13 cellular contexts compared by ENCODE assay signal in genomic region chr6:15433517-15433874, GRCh38.
DNase-seq lines count a peak whose midpoint lies in the region; ATAC-seq lines count a peak whose summit lies in the region.
"Had no signal": no experiment of that assay in that cellular context is flagged by ENCODE, and none has a peak within 500 bp of the region (broad histone marks: within the 10 kb centered on the region; RNA-seq: fewer than 3 reads in every experiment).

No MANE protein-coding gene starts in this region.

- peak overlapping the region; percentile 59 for H3K27ac Mint-ChIP-seq in activated naive CD4-positive, alpha-beta T cell treated with anti-CD3 and anti-CD28 coated beads, Interleukin-2, amount 50 U/mL, for 24 hours
- peak overlapping the region; percentile 19 to 62 for H3K27ac Mint-ChIP-seq in T-cell
- peak overlapping the region in 1 of 2 donors; percentile 57 for H3K27ac Mint-ChIP-seq in effector memory CD8-positive, alpha-beta T cell
- peak overlapping the region; percentile 87 to 92 for H3K27ac Mint-ChIP-seq in stimulated activated naive CD8-positive, alpha-beta T cell treated with anti-CD3 and anti-CD28 coated beads, Interleukin-15, amount 100 ng/mL, for 72 hours

- CTCF ChIA-PET in T-cell (lab: Charles Lee) = interaction anchor here in 1 of 2 donors (1.0 kb wide), 1 partner anchor 28 kb away, joined by 3 read pairs; no protein-coding TSS in a partner anchor

- DNase-seq in activated naive CD4-positive, alpha-beta T cell (lab: John Stamatoyannopoulos, UW) = no peak
- DNase-seq in T-cell (no peak), NCI-H1105 (lab: John Stamatoyannopoulos, UW) (no peak), 8988T (no peak), cerebellum (ENCODE audit: low spot score) (no peak)
- no peak for DNase-seq in effector memory CD8-positive, alpha-beta T cell
- DNase-seq in stimulated activated naive CD8-positive, alpha-beta T cell treated with anti-CD3 and anti-CD28 coated beads, Interleukin-15, amount 100 ng/mL, for 72 hours = no peak
- DNase-seq: activated CD4-positive, CD25-positive, alpha-beta regulatory T cell treated with anti-CD3 and anti-CD28 coated beads, Interleukin-2, amount 50 U/mL, for 72 hours; activated effector memory CD4-positive, alpha-beta T cell treated with anti-CD3 and anti-CD28 coated beads, Interleukin-2, amount 50 U/mL, for 16 hours; GM23248; MV-4-11; tibial artery had no signal

- no peak for ATAC-seq in T-cell (replicated peaks in 1 of 4)
- no peak for ATAC-seq in effector memory CD8-positive, alpha-beta T cell (replicated peaks)
- no peak for ATAC-seq in stimulated activated naive CD8-positive, alpha-beta T cell treated with anti-CD3 and anti-CD28 coated beads, Interleukin-15, amount 100 ng/mL, for 72 hours

- H3K27me3 Mint-ChIP-seq in activated naive CD4-positive, alpha-beta T cell treated with anti-CD3 and anti-CD28 coated beads, Interleukin-2, amount 50 U/mL, for 24 hours = no peaks in the 10 kb centered on the region
- no peaks in the 10 kb centered on the region for H3K27me3 Mint-ChIP-seq in T-cell
- no peaks in the 10 kb centered on the region for H3K27me3 Mint-ChIP-seq in effector memory CD8-positive, alpha-beta T cell
- H3K27me3 Mint-ChIP-seq in stimulated activated naive CD8-positive, alpha-beta T cell treated with anti-CD3 and anti-CD28 coated beads, Interleukin-15, amount 100 ng/mL, for 72 hours = no peaks in the 10 kb centered on the region

- peaks cover 95% of the 10 kb centered on the region for H3K4me1 Mint-ChIP-seq in activated naive CD4-positive, alpha-beta T cell treated with anti-CD3 and anti-CD28 coated beads, Interleukin-2, amount 50 U/mL, for 24 hours
- H3K4me1 Mint-ChIP-seq in T-cell = peaks cover 84 to 92% (median 91%) of the 10 kb centered on the region in 3 donors
- peaks cover 56 to 76% of the 10 kb centered on the region in 2 donors for H3K4me1 Mint-ChIP-seq in effector memory CD8-positive, alpha-beta T cell (ENCODE audit: low read depth in 2 of 2)
- peaks cover 96% of the 10 kb centered on the region for H3K4me1 Mint-ChIP-seq in stimulated activated naive CD8-positive, alpha-beta T cell treated with anti-CD3 and anti-CD28 coated beads, Interleukin-15, amount 100 ng/mL, for 72 hours

- peaks cover 4% of the 10 kb centered on the region for H3K36me3 Mint-ChIP-seq in activated naive CD4-positive, alpha-beta T cell treated with anti-CD3 and anti-CD28 coated beads, Interleukin-2, amount 50 U/mL, for 24 hours
- peaks cover 6% of the 10 kb centered on the region for H3K36me3 Mint-ChIP-seq in T-cell
- H3K36me3 Mint-ChIP-seq in effector memory CD8-positive, alpha-beta T cell (ENCODE audit: insufficient read depth) = peaks cover 7% of the 10 kb centered on the region

- H3K9me3 Mint-ChIP-seq in activated naive CD4-positive, alpha-beta T cell treated with anti-CD3 and anti-CD28 coated beads, Interleukin-2, amount 50 U/mL, for 24 hours = no peaks in the 10 kb centered on the region
- H3K9me3 Mint-ChIP-seq in T-cell = no peaks in the 10 kb centered on the region
- no peaks in the 10 kb centered on the region for H3K9me3 Mint-ChIP-seq in effector memory CD8-positive, alpha-beta T cell
- peaks cover 3 to 9% of the 10 kb centered on the region in 2 donors for H3K9me3 Mint-ChIP-seq in stimulated activated naive CD8-positive, alpha-beta T cell treated with anti-CD3 and anti-CD28 coated beads, Interleukin-15, amount 100 ng/mL, for 72 hours

- POLR2A ChIA-PET in T-cell (lab: Charles Lee) = no interaction called here

- H3K4me3 Mint-ChIP-seq in activated naive CD4-positive, alpha-beta T cell treated with anti-CD3 and anti-CD28 coated beads, Interleukin-2, amount 50 U/mL, for 24 hours = peak overlapping the region; percentile 67
- peak overlapping the region in 2 of 3 donors; percentile 37 to 50 for H3K4me3 Mint-ChIP-seq in T-cell
- H3K4me3 Mint-ChIP-seq in effector memory CD8-positive, alpha-beta T cell = peak overlapping the region; percentile 17 to 60
- peak overlapping the region; percentile 63 to 67 for H3K4me3 Mint-ChIP-seq in stimulated activated naive CD8-positive, alpha-beta T cell treated with anti-CD3 and anti-CD28 coated beads, Interleukin-15, amount 100 ng/mL, for 72 hours
